Comparison of ENCODE assay signal across 8 cellular contexts in the genomic region with DNA sequence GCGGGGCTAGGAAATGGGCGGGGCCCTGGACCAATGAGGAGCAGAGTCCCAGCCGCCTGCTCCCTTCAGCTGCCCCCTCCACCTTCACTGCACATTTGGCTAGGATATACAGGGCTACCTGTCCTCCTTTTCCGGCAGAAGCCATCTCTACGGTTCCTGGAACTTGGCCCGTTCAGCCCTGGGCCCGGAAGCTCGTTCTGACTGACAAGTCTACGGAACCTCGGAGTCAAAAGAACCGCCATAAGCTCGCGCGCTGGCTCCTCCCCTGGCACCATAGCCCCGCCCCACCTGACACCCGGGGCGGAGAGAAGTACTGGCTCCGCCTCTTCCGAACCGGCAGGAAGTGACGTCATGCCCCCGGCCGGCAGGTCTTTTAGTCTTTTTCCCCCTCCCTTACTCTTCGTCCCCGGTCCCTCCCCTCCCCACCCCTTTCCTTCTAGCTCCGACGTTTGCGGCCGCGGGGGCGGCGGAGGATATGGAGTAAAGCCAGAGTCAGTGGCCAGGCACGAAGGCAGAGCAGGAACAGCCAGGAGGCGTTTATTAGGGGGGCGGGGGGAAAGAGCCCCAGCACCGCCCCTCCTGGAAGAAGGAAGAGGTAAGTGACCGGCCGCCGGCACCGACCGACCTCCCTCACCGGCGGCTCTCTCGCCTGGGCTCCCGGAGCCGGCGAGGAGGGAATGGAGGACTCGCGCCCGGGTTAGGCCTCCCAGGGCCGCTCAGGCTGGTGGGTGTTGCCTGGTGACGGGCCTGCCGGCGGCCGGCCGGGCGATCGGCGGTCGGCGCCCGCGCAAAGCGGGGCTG. TPM values are rescaled to one million over a fixed set of nuclear protein-coding genes. Genes with fewer than 3 reads are reported as not detected.
DNase-seq lines count a peak whose midpoint lies in the region; ATAC-seq and TF ChIP-seq lines count a peak whose summit lies in the region.

A gene (minus strand): TSS at position 278 of the 801 bp plus-strand sequence. CDS start 3 bp downstream, at position 275.
A gene with protein sequence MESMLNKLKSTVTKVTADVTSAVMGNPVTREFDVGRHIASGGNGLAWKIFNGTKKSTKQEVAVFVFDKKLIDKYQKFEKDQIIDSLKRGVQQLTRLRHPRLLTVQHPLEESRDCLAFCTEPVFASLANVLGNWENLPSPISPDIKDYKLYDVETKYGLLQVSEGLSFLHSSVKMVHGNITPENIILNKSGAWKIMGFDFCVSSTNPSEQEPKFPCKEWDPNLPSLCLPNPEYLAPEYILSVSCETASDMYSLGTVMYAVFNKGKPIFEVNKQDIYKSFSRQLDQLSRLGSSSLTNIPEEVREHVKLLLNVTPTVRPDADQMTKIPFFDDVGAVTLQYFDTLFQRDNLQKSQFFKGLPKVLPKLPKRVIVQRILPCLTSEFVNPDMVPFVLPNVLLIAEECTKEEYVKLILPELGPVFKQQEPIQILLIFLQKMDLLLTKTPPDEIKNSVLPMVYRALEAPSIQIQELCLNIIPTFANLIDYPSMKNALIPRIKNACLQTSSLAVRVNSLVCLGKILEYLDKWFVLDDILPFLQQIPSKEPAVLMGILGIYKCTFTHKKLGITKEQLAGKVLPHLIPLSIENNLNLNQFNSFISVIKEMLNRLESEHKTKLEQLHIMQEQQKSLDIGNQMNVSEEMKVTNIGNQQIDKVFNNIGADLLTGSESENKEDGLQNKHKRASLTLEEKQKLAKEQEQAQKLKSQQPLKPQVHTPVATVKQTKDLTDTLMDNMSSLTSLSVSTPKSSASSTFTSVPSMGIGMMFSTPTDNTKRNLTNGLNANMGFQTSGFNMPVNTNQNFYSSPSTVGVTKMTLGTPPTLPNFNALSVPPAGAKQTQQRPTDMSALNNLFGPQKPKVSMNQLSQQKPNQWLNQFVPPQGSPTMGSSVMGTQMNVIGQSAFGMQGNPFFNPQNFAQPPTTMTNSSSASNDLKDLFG (plus strand): TSS at position 376 of the 801 bp plus-strand sequence. CDS start 15,794 bp downstream, outside the sequence.

- H3K27me3 ChIP-seq in PC-3 (ENCODE audit: low read length) (no peaks in the 10 kb centered on the region), mucosa of rectum (ENCODE audit: control insufficient read depth in 2 of 2, insufficient read depth in 2 of 2, low read length in 2 of 2) (no peaks in the 10 kb centered on the region)

- no peaks in the 10 kb centered on the region for H3K9me3 Mint-ChIP-seq in activated T-cell treated with anti-CD3 and anti-CD28 coated beads, Interleukin-2, amount 50 U/mL, for 4 hours

- H3K4me1 ChIP-seq in PC-3 (ENCODE audit: insufficient read depth, low read length) (peaks cover 17% of the 10 kb centered on the region), mucosa of rectum (ENCODE audit: control insufficient read depth in 2 of 2, insufficient read depth in 2 of 2, low read length in 2 of 2) (peaks cover 16 to 19% of the 10 kb centered on the region in 2 donors)

- H3K4me3 ChIP-seq in Jurkat, Clone E6-1 (ENCODE audit: low read length) = peak within 1 kb of the TSS; percentile 82
- H3K4me3 ChIP-seq in PC-3 (ENCODE audit: low read length) (peak within 1 kb of the TSS; percentile 92), mucosa of rectum (ENCODE audit: low read length in 2 of 2) (peak within 1 kb of the TSS; percentile 83 to 92)

- DNase-seq in DMS53 (lab: John Stamatoyannopoulos, UW) = peak; percentile 99
- peak; percentile 90 for DNase-seq in Jurkat, Clone E6-1 (ENCODE audit: low read depth, low spot score)
- peak; percentile 99 for DNase-seq in PC-3
- DNase-seq in activated T-cell treated with anti-CD3 and anti-CD28 coated beads, Interleukin-2, amount 50 U/mL, for 4 hours = peak; percentile 93
- DNase-seq in erythroblast (lab: John Stamatoyannopoulos, UW) = peak; percentile 97 to 99
- DNase-seq in stimulated activated CD8-positive, alpha-beta memory T cell treated with anti-CD3 and anti-CD28 coated beads, Interleukin-4, amount 100 ng/mL, for 4 hours (ENCODE audit: low read depth in 2 of 2, low spot score in 1 of 2) = peak; percentile 84 to 90

- intact Hi-C loops in PC-3 (cut with micrococcal nuclease) = loop anchor here (1.0 kb wide), 4 partner anchors 33 to 307 kb away; a partner anchor contains a TSS

- ATAC-seq in GM21717 (IDR thresholded peaks at IDR 0.05; ENCODE audit: unreplicated experiment) (peak; percentile 92), PC-3 (peak; percentile 83)
- peak; percentile 94 to 96 for ATAC-seq in activated T-cell treated with anti-CD3 and anti-CD28 coated beads, Interleukin-2, amount 50 U/mL, for 4 hours

- POLR2A ChIA-PET in PC-3 (lab: Charles Lee; ENCODE audit: unreplicated experiment) = interaction anchor here (0.5 to 0.7 kb wide), 9 partner anchors 9 to 1910 kb away, joined by 3 to 34 read pairs (median 5); no protein-coding TSS in a partner anchor

- CTCF ChIA-PET in PC-3 (lab: Charles Lee) = interaction anchor here (0.6 kb wide), 3 partner anchors 12 to 70 kb away, joined by 3 to 5 read pairs (median 3); no protein-coding TSS in a partner anchor

- H3K9ac ChIP-seq in PC-3 (ENCODE audit: low read length) (peak within 1 kb of the TSS; percentile 87), mucosa of rectum (ENCODE audit: low read depth in 1 of 2, low read length in 2 of 2) (peak within 1 kb of the TSS; percentile 95 to 99)

- H3K27ac ChIP-seq in PC-3 (ENCODE audit: low read length) (peak within 1 kb of the TSS; percentile 68), mucosa of rectum (ENCODE audit: low read depth in 2 of 2, low read length in 2 of 2) (peak within 1 kb of the TSS; percentile 97 to 99)

- TF ChIP-seq POLR2A in erythroblast (IDR thresholded peaks at IDR 0.05; ENCODE audit: low read length) = peak; percentile 79

- no peaks in the 10 kb centered on the region for H3K27me3 Mint-ChIP-seq in activated T-cell treated with anti-CD3 and anti-CD28 coated beads, Interleukin-2, amount 50 U/mL, for 4 hours (ENCODE audit: low read depth)

- no peaks in the 10 kb centered on the region for H3K36me3 ChIP-seq in PC-3 (ENCODE audit: low read depth, low read length)
- no peaks in the 10 kb centered on the region for H3K36me3 ChIP-seq in mucosa of rectum (ENCODE audit: control insufficient read depth in 2 of 2, insufficient read depth in 2 of 2, low read length in 2 of 2)

- no peaks in the 10 kb centered on the region for H3K9me3 ChIP-seq in PC-3 (ENCODE audit: low read length)
- H3K9me3 ChIP-seq in mucosa of rectum (ENCODE audit: control insufficient read depth in 2 of 2, low read length in 2 of 2) = no peaks in the 10 kb centered on the region

- no peaks in the 10 kb centered on the region for H3K9me2 ChIP-seq in PC-3 (replicated peaks; ENCODE audit: low read length)

- no TSS peak for BruUV-seq in PC-3 (replicated peaks; lab: Mats Ljungman, UMichigan)

- no peak for TF ChIP-seq CTCF in PC-3 (conservative IDR thresholded peaks at IDR 0.05; ENCODE audit: low read depth, low read length)

- peaks cover 2% of the 10 kb centered on the region for H3K36me3 Mint-ChIP-seq in activated T-cell treated with anti-CD3 and anti-CD28 coated beads, Interleukin-2, amount 50 U/mL, for 4 hours (ENCODE audit: insufficient read depth)

- H3K4me3 Mint-ChIP-seq in activated T-cell treated with anti-CD3 and anti-CD28 coated beads, Interleukin-2, amount 50 U/mL, for 4 hours = peak within 1 kb of the TSS; percentile 98

- H2AFZ ChIP-seq in PC-3 (ENCODE audit: low read length) = peak within 1 kb of the TSS; percentile 93

- peaks cover 28% of the 10 kb centered on the region for H3K4me1 Mint-ChIP-seq in activated T-cell treated with anti-CD3 and anti-CD28 coated beads, Interleukin-2, amount 50 U/mL, for 4 hours (ENCODE audit: low read depth)

- H4K20me1 ChIP-seq in PC-3 (ENCODE audit: low read length) = peaks cover 13% of the 10 kb centered on the region

- no peaks in the 10 kb centered on the region for H3F3A ChIP-seq in PC-3 (ENCODE audit: low read length, unreplicated experiment)

- peak within 1 kb of the TSS; percentile 90 for H3K4me2 ChIP-seq in PC-3 (ENCODE audit: low read length)

- H3K79me2 ChIP-seq in PC-3 (ENCODE audit: low read length) = peaks cover 48% of the 10 kb centered on the region

RNA-seq across cellular contexts. Expression of the first gene that starts in this region (rescaled TPM):
- polyA plus RNA-seq in Jurkat, Clone E6-1 (2012; ENCODE audit: insufficient read depth, insufficient read length) = 3.5 TPM
- 0.29 and 2.0 TPM in 2 replicates for total RNA-seq in PC-3 (2014; rRNA removed)
- 1 to 10 TPM in 1 of 3 donors, under 1 TPM in 2; 0.51 to 1.2 (median 0.53) TPM for total RNA-seq in activated T-cell treated with anti-CD3 and anti-CD28 coated beads, Interleukin-2, amount 50 U/mL, for 4 hours

RNA-seq across cellular contexts. Expression of the second gene that starts in this region (rescaled TPM):
- polyA plus RNA-seq in Jurkat, Clone E6-1 (2012; ENCODE audit: insufficient read depth, insufficient read length) = 16.1 TPM
- 35.8 and 40.7 TPM in 2 replicates for total RNA-seq in PC-3 (2014; rRNA removed)
- total RNA-seq in activated T-cell treated with anti-CD3 and anti-CD28 coated beads, Interleukin-2, amount 50 U/mL, for 4 hours = 10 to 100 TPM; 32.2 to 37.5 (median 34.4) TPM

Comparison
In these comparisons a context has a peak if more than half of its experiments do, and no peak if none do; other contexts are left out.
1. Peak in every context shown above with its lines: DNase-seq, ATAC-seq, H3K4me3 ChIP-seq and H3K27ac ChIP-seq.